In the genomic region with DNA sequence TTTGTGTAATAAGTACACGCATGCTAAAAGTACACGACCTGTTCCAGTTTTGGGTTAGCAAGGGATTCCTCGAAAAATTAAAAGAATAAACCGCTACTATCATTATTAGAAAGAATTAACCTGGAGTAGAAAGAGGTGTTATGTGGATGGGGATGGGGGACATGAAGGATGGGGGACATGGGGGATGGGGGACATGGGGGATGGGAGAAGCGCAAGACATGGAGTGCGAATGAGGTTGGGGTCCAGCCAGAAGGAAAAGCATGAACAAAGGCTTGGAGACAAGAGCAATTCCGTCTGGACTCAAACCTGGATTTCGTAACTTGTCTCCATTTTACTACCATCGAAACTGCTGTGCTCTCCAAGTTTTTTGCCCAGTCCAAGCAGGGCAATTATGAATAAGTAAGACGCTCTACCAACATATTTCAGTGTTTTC, we compare ENCODE assay signal across 1 cellular context.
TF ChIP-seq lines count a peak whose summit lies in the region.

No MANE protein-coding gene starts in this region.

TF ChIP-seq in A549, 52 proteins besides CTCF, POLR2A, EP300 and RAD21:
- no peak for TF ChIP-seq NR3C1 (IDR thresholded peaks at IDR 0.05)
- TF ChIP-seq, protein P1, sequence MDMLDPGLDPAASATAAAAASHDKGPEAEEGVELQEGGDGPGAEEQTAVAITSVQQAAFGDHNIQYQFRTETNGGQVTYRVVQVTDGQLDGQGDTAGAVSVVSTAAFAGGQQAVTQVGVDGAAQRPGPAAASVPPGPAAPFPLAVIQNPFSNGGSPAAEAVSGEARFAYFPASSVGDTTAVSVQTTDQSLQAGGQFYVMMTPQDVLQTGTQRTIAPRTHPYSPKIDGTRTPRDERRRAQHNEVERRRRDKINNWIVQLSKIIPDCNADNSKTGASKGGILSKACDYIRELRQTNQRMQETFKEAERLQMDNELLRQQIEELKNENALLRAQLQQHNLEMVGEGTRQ (IDR thresholded peaks at IDR 0.05) = no peak
- peak; percentile 14; the same call in 1 of the 2 replicates for TF ChIP-seq PHF8 (IDR thresholded peaks at IDR 0.05; ENCODE audit: borderline replicate concordance, low read depth)
- TF ChIP-seq GATA3 (IDR thresholded peaks at IDR 0.05; ENCODE audit: borderline replicate concordance) = no peak
- no peak for TF ChIP-seq FOSB (CRISPR knock-in tag; IDR thresholded peaks at IDR 0.05)
- TF ChIP-seq HEYL (CRISPR knock-in tag; IDR thresholded peaks at IDR 0.05) = no peak
TF ChIP-seq in A549: peak in this region for 1.
